In genomic region chr10:58918887-58919286, GRCh38 we compare ENCODE assay signal across 24 cellular contexts.
"Had no signal": no experiment of that assay in that cellular context is flagged by ENCODE, and none has a peak within 500 bp of the region (broad histone marks: within the 10 kb centered on the region; RNA-seq: fewer than 3 reads in every experiment).

No MANE protein-coding gene starts in this region.

- H3K4me1 ChIP-seq: left lung, right lobe of liver, thyroid gland had no signal

- ATAC-seq: heart left ventricle; left lung; lower lobe of right lung; mucosa of descending colon; right lobe of liver; stimulated activated naive CD8-positive, alpha-beta T cell treated with anti-CD3 and anti-CD28 coated beads, Interleukin-15, amount 100 ng/mL, for 72 hours had no signal

- DNase-seq: activated CD4-positive, alpha-beta memory T cell treated with anti-CD3 and anti-CD28 coated beads for 36 hours; activated CD4-positive, alpha-beta T cell treated with anti-CD3 and anti-CD28 coated beads, Interleukin-2, amount 10 ng/mL, durations not matched to agents 24 days and 14 days; activated CD4-positive, CD25-positive, alpha-beta regulatory T cell treated with anti-CD3 and anti-CD28 coated beads, Interleukin-2, amount 50 U/mL, for 72 hours; activated CD8-positive, alpha-beta memory T cell treated with anti-CD3 and anti-CD28 coated beads, Interleukin-2, amount 50 U/mL, for 4 hours; activated naive CD4-positive, alpha-beta T cell treated with anti-CD3 and anti-CD28 coated beads, Interleukin-2, amount 50 U/mL, for 16 hours; activated T-cell treated with anti-CD3 and anti-CD28 coated beads, Interleukin-2, amount 50 U/mL, for 1 hour; amniotic stem cell; caudate nucleus; heart left ventricle; hypothalamus; immature natural killer cell; left lung; lower lobe of right lung; mesendoderm; mucosa of descending colon; right lobe of liver; stimulated activated CD4-positive, alpha-beta T cell treated with anti-CD3 and anti-CD28 coated beads, Interleukin-4, amount 100 ng/mL, for 4 hours; stimulated activated CD8-positive, alpha-beta memory T cell treated with anti-CD3 and anti-CD28 coated beads, Interleukin-4, amount 100 ng/mL, for 48 hours; stimulated activated naive CD8-positive, alpha-beta T cell treated with anti-CD3 and anti-CD28 coated beads, Interleukin-15, amount 100 ng/mL, for 72 hours; substantia nigra; T1000; thyroid gland had no signal

- H3K27ac ChIP-seq: left lung, lower lobe of right lung, right lobe of liver, thyroid gland, upper lobe of left lung, vagina had no signal

- H3K27me3 ChIP-seq: heart left ventricle, left lung, right lobe of liver, thyroid gland, upper lobe of left lung, vagina had no signal
